Comparison of ENCODE assay signal across 8 cellular contexts in the genomic region with DNA sequence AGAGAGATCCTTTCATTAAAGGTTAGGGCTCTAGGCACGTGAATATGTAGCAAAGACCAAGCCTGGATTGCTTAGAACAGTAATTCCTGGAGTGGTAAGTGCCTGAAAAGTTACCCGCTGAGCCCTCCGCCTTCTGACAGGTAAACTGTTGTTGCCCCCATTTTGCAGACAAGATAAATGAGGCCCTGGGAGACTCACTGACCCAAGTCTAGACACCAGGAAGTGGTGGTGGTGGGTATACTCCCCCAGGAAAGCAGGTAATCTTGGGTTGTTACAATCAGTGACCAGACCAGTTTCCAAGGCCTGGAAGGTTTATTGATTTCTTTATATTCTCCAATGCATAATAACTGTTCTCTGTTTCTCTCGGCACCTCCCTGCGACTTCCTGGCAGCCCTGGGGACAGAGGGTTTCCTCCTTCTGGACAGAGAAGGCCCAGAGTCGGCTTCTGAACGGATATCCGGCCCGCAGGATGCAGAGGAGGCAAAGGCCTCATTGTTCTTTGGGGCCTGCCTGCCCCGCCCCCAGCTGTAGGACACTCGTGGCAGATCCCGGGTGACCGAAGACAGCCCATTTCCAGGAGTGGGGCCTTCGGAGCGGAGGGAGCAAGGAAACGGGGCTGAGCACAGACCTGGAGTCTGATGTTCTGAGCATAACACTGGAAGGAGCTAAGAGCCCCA. TPM values are rescaled to one million over a fixed set of nuclear protein-coding genes. Genes with fewer than 3 reads are reported as not detected.
DNase-seq lines count a peak whose midpoint lies in the region; ATAC-seq, FAIRE-seq and TF ChIP-seq lines count a peak whose summit lies in the region.

No MANE protein-coding gene starts in this region.

- H3K27me3 ChIP-seq in OCI-LY3 (ENCODE audit: low read depth, low read length) (no peaks in the 10 kb centered on the region), ovary (no peaks in the 10 kb centered on the region)

- FAIRE-seq in H54 (lab: Jason Lieb, UNC) = no peak

- H3K9ac ChIP-seq in OCI-LY3 (ENCODE audit: low read length) = peak overlapping the region; percentile 54

- H3K4me1 ChIP-seq in OCI-LY3 (ENCODE audit: low read length) = peaks cover 25% of the 10 kb centered on the region
- H3K4me1 ChIP-seq in ovary (ENCODE audit: insufficient read depth) = peaks cover 3% of the 10 kb centered on the region

- H3K4me3 ChIP-seq in OCI-LY3 (ENCODE audit: low read length) = peak overlapping the region; percentile 89
- H3K4me3 ChIP-seq in ovary = peak overlapping the region; percentile 96

- no peaks in the 10 kb centered on the region for H3K36me3 ChIP-seq in OCI-LY3 (replicated peaks; ENCODE audit: low read depth, low read length)
- H3K36me3 ChIP-seq in ovary = no peaks in the 10 kb centered on the region

- peak overlapping the region; percentile 97 for H2AFZ ChIP-seq in OCI-LY3 (ENCODE audit: low read depth, low read length)

- no peak for TF ChIP-seq EP300 in ovary (IDR thresholded peaks at IDR 0.05)

- no peaks in the 10 kb centered on the region for H3K9me3 ChIP-seq in OCI-LY3 (ENCODE audit: insufficient read depth, low read length)
- no peaks in the 10 kb centered on the region for H3K9me3 ChIP-seq in ovary

- TF ChIP-seq CTCF in OCI-LY3 (IDR thresholded peaks at IDR 0.05; ENCODE audit: low read depth, low read length) (no peak), ovary (IDR thresholded peaks at IDR 0.05) (no peak)

- peak overlapping the region; percentile 89 for H3K4me2 ChIP-seq in OCI-LY3 (ENCODE audit: low read length)

- WGBS in ovary, 3 donors = 37 to 41% (median 40%) methylated on average over 16 of the region's 16 CpGs

- ATAC-seq in Right ventricle myocardium inferior (peak; percentile 37), HG02623 (IDR thresholded peaks at IDR 0.05; ENCODE audit: unreplicated experiment) (no peak), HG03469 (IDR thresholded peaks at IDR 0.05; ENCODE audit: unreplicated experiment) (no peak)

- no peaks in the 10 kb centered on the region for H3K79me2 ChIP-seq in OCI-LY3 (ENCODE audit: low read length)

- peak; percentile 10; the same call in 1 of the 2 replicates for TF ChIP-seq POLR2A in H54 (IDR thresholded peaks at IDR 0.05; ENCODE audit: low read depth, low read length)
- TF ChIP-seq POLR2A in ovary (IDR thresholded peaks at IDR 0.05) = no peak

- DNase-seq in Daoy (ENCODE audit: low read depth) (peak; percentile 51), H54 (ENCODE audit: insufficient read length, low spot score) (peak; percentile 45), Right ventricle myocardium inferior (ENCODE audit: missing footprints) (peak; percentile 88), ovary (peak in 2 of 5 donors; percentile 67 to 69)
- DNase-seq in activated naive CD4-positive, alpha-beta T cell treated with Interleukin-2 at 50 U/mL for 16 hours = peak; percentile 57

- intact Hi-C loops in Right ventricle myocardium inferior (cut with DNase I) (loop anchor here (1.0 to 5.0 kb wide), 6 partner anchors 95 to 446 kb away; partner anchors contain the start of genes BAG3 and RGS10), ovary (cut with DNase I) (loop anchor here (2.0 to 10.0 kb wide), 7 partner anchors 46 to 241 kb away; no protein-coding TSS in a partner anchor)

- no peaks in the 10 kb centered on the region for H4K20me1 ChIP-seq in OCI-LY3 (ENCODE audit: insufficient read depth, low read length)

- H3K27ac ChIP-seq in OCI-LY3 (ENCODE audit: low read length) (no peak overlapping the region), ovary (peak overlapping the region; percentile 81 to 98)

RNA-seq across cellular contexts. Expression of gene GRK5, which starts 1.3 kb away (rescaled TPM):
- total RNA-seq in Daoy (2014; rRNA removed; shearing (Covaris generic)) = 6.1 and 9.8 TPM in 2 replicates
- total RNA-seq in Right ventricle myocardium inferior = 48.6 TPM
- total RNA-seq in ovary = 100 to 1,000 TPM in 2 of 7 donors, 10 to 100 TPM in 4, 1 to 10 TPM in 1; 10.0 to 115 (median 36.9) TPM
- 10 to 100 TPM; 43.4 to 62.0 TPM for polyA plus RNA-seq in ovary

RNA-seq across cellular contexts. Expression of gene PRDX3, which starts 27.5 kb away (rescaled TPM):
- total RNA-seq in Daoy (2014; rRNA removed; shearing (Covaris generic)) = 171 and 179 TPM in 2 replicates
- total RNA-seq in Right ventricle myocardium inferior (285 TPM), ovary (100 to 1,000 TPM in 2 of 7 donors, 10 to 100 TPM in 5; 65.7 to 116 (median 79.0) TPM)
- polyA plus RNA-seq in ovary = 100 to 1,000 TPM in 1 of 2 donors, 10 to 100 TPM in 1; 90.3 to 159 TPM

RNA-seq across cellular contexts. Expression of gene SFXN4, which starts 40.5 kb away (rescaled TPM):
- total RNA-seq in Daoy (2014; rRNA removed; shearing (Covaris generic)) = 14.1 and 27.9 TPM in 2 replicates
- total RNA-seq in Right ventricle myocardium inferior (42.0 TPM), ovary (10 to 100 TPM; 11.8 to 54.9 (median 18.5) TPM)
- polyA plus RNA-seq in ovary = 10 to 100 TPM; 18.9 to 25.8 TPM
